In the genomic region with DNA sequence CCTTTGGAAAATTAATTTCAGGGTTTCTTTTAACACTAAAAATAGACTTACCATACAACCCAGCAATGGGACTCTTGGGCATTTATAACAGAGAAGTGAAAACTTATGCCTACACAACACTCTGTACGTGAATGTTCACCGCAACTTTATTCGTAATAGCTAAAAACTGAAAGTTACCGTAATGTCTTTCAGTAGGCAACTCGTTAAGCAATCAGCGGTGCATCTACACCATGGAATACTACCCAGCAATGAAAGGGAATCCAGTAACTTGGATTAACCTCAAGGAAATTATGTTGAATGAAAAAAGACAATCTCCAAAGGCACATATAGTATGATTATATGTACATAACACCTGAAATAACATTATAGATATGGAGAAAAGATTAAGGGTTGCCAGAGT, we compare ENCODE assay signal across 2 cellular contexts.
TF ChIP-seq lines count a peak whose summit lies in the region.

No MANE protein-coding gene starts in this region.

TF ChIP-seq in HepG2, 621 proteins besides CTCF, POLR2A, EP300 and RAD21:
- no peak for TF ChIP-seq MIXL1 (CRISPR knock-in tag; IDR thresholded peaks at IDR 0.05)
- 0 out of 2 replicates have a peak, but pooled peaks have one; percentile 72 for TF ChIP-seq GZF1 (CRISPR knock-in tag; IDR thresholded peaks at IDR 0.05)

TF ChIP-seq in H1, 55 proteins besides CTCF, POLR2A, EP300 and RAD21:
- TF ChIP-seq CHD7 (IDR thresholded peaks at IDR 0.05; ENCODE audit: insufficient replicate concordance, low read length) (peak; percentile 87), GTF2F1 (IDR thresholded peaks at IDR 0.05; ENCODE audit: borderline replicate concordance, low read depth, low read length) (no peak)
